Comparison of ENCODE assay signal across 2 cellular contexts in genomic region chr12:2212971-2213869, GRCh38.
TF ChIP-seq lines count a peak whose summit lies in the region.

No MANE protein-coding gene starts in this region.

TF ChIP-seq in HepG2, 621 proteins besides CTCF, POLR2A, EP300 and RAD21:
- TF ChIP-seq ZNF850 (CRISPR knock-in tag; conservative IDR thresholded peaks at IDR 0.05), result no peak
- TF ChIP-seq RFX1 (IDR thresholded peaks at IDR 0.05), result 0 out of 2 replicates have a peak, but pooled peaks have one; percentile 14
TF ChIP-seq in HepG2: peak in this region for 1.

TF ChIP-seq in H1, 55 proteins besides CTCF, POLR2A, EP300 and RAD21:
- TF ChIP-seq BCL11A (IDR thresholded peaks at IDR 0.05; ENCODE audit: low read depth in 2 of 2, low read length in 2 of 2) (no peak), MAX (IDR thresholded peaks at IDR 0.05) (no peak), PHF8 (conservative IDR thresholded peaks at IDR 0.05; ENCODE audit: low read depth, low read length) (no peak), SRF (IDR thresholded peaks at IDR 0.05; ENCODE audit: low read depth, low read length) (no peak)
TF ChIP-seq in H1: peak in this region for 0.
